In the genomic region with DNA sequence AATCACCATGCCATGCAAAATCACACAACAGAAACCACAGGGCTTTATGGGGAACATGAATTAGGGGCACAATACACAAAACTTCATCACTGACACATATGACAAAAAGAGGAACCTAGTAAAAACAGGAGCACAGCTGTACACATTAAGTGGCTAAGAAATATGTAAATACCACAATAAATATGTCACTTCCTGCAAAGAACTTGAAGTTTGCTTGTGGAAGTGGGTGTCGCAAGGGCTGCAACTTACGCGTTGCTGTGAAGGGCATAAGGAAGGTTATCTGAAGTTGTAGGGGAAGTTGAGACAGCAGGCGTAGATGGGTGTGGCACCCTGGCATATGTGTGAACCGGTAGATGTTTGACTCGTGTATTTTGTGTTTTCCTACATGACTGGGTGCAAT, we compare ENCODE assay signal across 8 cellular contexts. TPM values are rescaled to one million over a fixed set of nuclear protein-coding genes. Genes with fewer than 3 reads are reported as not detected.
DNase-seq lines count a peak whose midpoint lies in the region; ATAC-seq and TF ChIP-seq lines count a peak whose summit lies in the region.

No MANE protein-coding gene starts in this region.

- peaks cover 6% of the 10 kb centered on the region for H3K9me3 ChIP-seq in mesenchymal stem cell (ENCODE audit: control insufficient read depth, low read length)

- peaks cover 2% of the 10 kb centered on the region for H3K4me1 ChIP-seq in mesenchymal stem cell (ENCODE audit: control insufficient read depth, insufficient read depth, low read depth, low read length)

- H2BK120ac ChIP-seq in mesenchymal stem cell (ENCODE audit: low read depth, low read length): no peak overlapping the region

- no peak overlapping the region for H2AFZ ChIP-seq in mesenchymal stem cell (ENCODE audit: low read depth, low read length)

- H2BK15ac ChIP-seq in mesenchymal stem cell (ENCODE audit: low read depth, poor library complexity, severe bottlenecking): no peak overlapping the region

- peak overlapping the region; percentile 50 for H4K91ac ChIP-seq in mesenchymal stem cell (ENCODE audit: low read length)

- no peak overlapping the region for H3K9ac ChIP-seq in mesenchymal stem cell (ENCODE audit: low read length)

- no peak overlapping the region for H3K4me2 ChIP-seq in mesenchymal stem cell (ENCODE audit: low read length, poor library complexity, severe bottlenecking)

- H3K23ac ChIP-seq in mesenchymal stem cell (ENCODE audit: low read length in 2 of 2): no peak overlapping the region

- no peak overlapping the region for H4K8ac ChIP-seq in mesenchymal stem cell (ENCODE audit: low read length)

- no peak overlapping the region for H2BK5ac ChIP-seq in mesenchymal stem cell (ENCODE audit: low read depth, low read length, poor library complexity, severe bottlenecking)

- peaks cover 0 to 4% of the 10 kb centered on the region in 2 experiments for H3K27me3 ChIP-seq in mesenchymal stem cell (ENCODE audit: control insufficient read depth in 1 of 2, insufficient read depth in 1 of 2, low read length in 2 of 2)

- WGBS in mesenchymal stem cell: 26% methylated on average over 5 of the region's 6 CpGs

- H3K79me1 ChIP-seq in mesenchymal stem cell (replicated peaks; ENCODE audit: low read length, poor library complexity, severe bottlenecking): no peaks in the 10 kb centered on the region

- no peaks in the 10 kb centered on the region for H3K36me3 ChIP-seq in mesenchymal stem cell (ENCODE audit: control insufficient read depth in 1 of 2, insufficient read depth in 2 of 2, low read depth in 1 of 2, low read length in 2 of 2)

- ATAC-seq in GM18505 (IDR thresholded peaks at IDR 0.05; ENCODE audit: unreplicated experiment): peak; percentile 90
- ATAC-seq in HG02884 (IDR thresholded peaks at IDR 0.05; ENCODE audit: unreplicated experiment): peak; percentile 93
- no peak for ATAC-seq in HG03108 (IDR thresholded peaks at IDR 0.05; ENCODE audit: unreplicated experiment)

- H3K18ac ChIP-seq in mesenchymal stem cell (ENCODE audit: low read depth in 1 of 2, low read length in 2 of 2): no peak overlapping the region

- no peak overlapping the region for H3K4ac ChIP-seq in mesenchymal stem cell (ENCODE audit: low read depth in 1 of 2, low read length in 2 of 2)

- H3K4me3 ChIP-seq in mesenchymal stem cell (ENCODE audit: insufficient read depth in 1 of 2, low read depth in 1 of 2, low read length in 2 of 2): no peak overlapping the region

- no peak overlapping the region for H3K14ac ChIP-seq in mesenchymal stem cell (ENCODE audit: low read length in 2 of 2)

- H3K27ac ChIP-seq in mesenchymal stem cell (ENCODE audit: low read length, poor library complexity, severe bottlenecking) (no peak overlapping the region), substantia nigra (ENCODE audit: low read depth, low read length, poor library complexity, severe bottlenecking) (no peak overlapping the region)

- TF ChIP-seq POLR2A in GM18505 (IDR thresholded peaks at IDR 0.05; ENCODE audit: borderline replicate concordance, extremely low read depth, insufficient read depth, insufficient read length): no peak

- peak; percentile 56 for DNase-seq in SKM-1 (lab: John Stamatoyannopoulos, UW; ENCODE audit: unreplicated experiment)
- DNase-seq in mesenchymal stem cell: peak; percentile 77
- DNase-seq in substantia nigra (lab: John Stamatoyannopoulos, UW): no peak
- DNase-seq in cortex of kidney (lab: John Stamatoyannopoulos, UW): no peak
- no peak for DNase-seq in NCI-H1417 treated with DMSO at 0.1 percent for 48 hours (lab: John Stamatoyannopoulos, UW)

- no peak overlapping the region for H2BK12ac ChIP-seq in mesenchymal stem cell (ENCODE audit: low read length in 2 of 2)

- no peak overlapping the region for H2AK5ac ChIP-seq in mesenchymal stem cell (ENCODE audit: low read length, severe bottlenecking)

RNA-seq across cellular contexts. Expression of gene CLCN4, which starts 42.4 kb away (rescaled TPM):
- polyA plus RNA-seq in mesenchymal stem cell (2013, experiment 1 of 2): 3.0 TPM
- 3.0 TPM for polyA plus RNA-seq in mesenchymal stem cell (2013, experiment 2 of 2)

Comparison
In these comparisons a context has a peak if more than half of its experiments do, and no peak if none do; other contexts are left out.
1. DNase-seq: peak in SKM-1 (single experiment) and mesenchymal stem cell (single experiment); none in substantia nigra (0 of 49), cortex of kidney (single experiment) and NCI-H1417 treated with DMSO at 0.1 percent for 48 hours (single experiment).